In genomic region chr6:46220351-46221220, GRCh38 we compare ENCODE assay signal across 10 cellular contexts. TPM values are rescaled to one million over a fixed set of nuclear protein-coding genes. Genes with fewer than 3 reads are reported as not detected.
DNase-seq lines count a peak whose midpoint lies in the region; ATAC-seq and TF ChIP-seq lines count a peak whose summit lies in the region.
"Had no signal": no experiment of that assay in that cellular context is flagged by ENCODE, and none has a peak within 500 bp of the region (broad histone marks: within the 10 kb centered on the region; RNA-seq: fewer than 3 reads in every experiment).

No MANE protein-coding gene starts in this region.

- peak; percentile 23 for DNase-seq in T-helper 2 cell treated with Interferon-gamma antibody and Interleukin-4, amounts not matched to agents 5 μg/mL and 100 μg/mL, for 36 hours (ENCODE audit: low spot score)
- no peak for DNase-seq in T-helper 2 cell
- DNase-seq in mucosa of descending colon, result no peak
- no peak for DNase-seq in dorsolateral prefrontal cortex
- no peak for DNase-seq in mesenteric fat pad (ENCODE audit: low spot score)
- DNase-seq in substantia nigra (lab: John Stamatoyannopoulos, UW), result no peak
- DNase-seq: islet precursor cell had no signal

- H3K4me3 Mint-ChIP-seq in T-helper 2 cell treated with Interferon-gamma antibody and Interleukin-4, amounts not matched to agents 5 μg/mL and 100 μg/mL, for 36 hours, result no peak overlapping the region

- no peaks in the 10 kb centered on the region for H3K36me3 ChIP-seq in mucosa of descending colon (ENCODE audit: low read depth)

- H3K9me3 Mint-ChIP-seq in T-helper 2 cell treated with Interferon-gamma antibody and Interleukin-4, amounts not matched to agents 5 μg/mL and 100 μg/mL, for 36 hours, result no peaks in the 10 kb centered on the region

- intact Hi-C loops in mucosa of descending colon (cut with DNase I, micrococcal nuclease) (loop anchor here in 1 of 2 donors (5.0 kb wide), 1 partner anchor 192 kb away; no protein-coding TSS in a partner anchor), dorsolateral prefrontal cortex (cut with DNase I) (loop anchor here (1.0 to 5.0 kb wide), 6 partner anchors 62 to 272 kb away; partner anchors contain the start of gene RCAN2 (in 1 of the 2))

- ATAC-seq in GM21619 (IDR thresholded peaks at IDR 0.05; ENCODE audit: unreplicated experiment), result peak; percentile 66
- ATAC-seq in HG03558 (IDR thresholded peaks at IDR 0.05; ENCODE audit: extremely low read depth, unreplicated experiment), result peak; percentile 34
- peak; percentile 48 for ATAC-seq in mucosa of descending colon

- H3K4me1 Mint-ChIP-seq in T-helper 2 cell treated with Interferon-gamma antibody and Interleukin-4, amounts not matched to agents 5 μg/mL and 100 μg/mL, for 36 hours (ENCODE audit: low read depth), result no peaks in the 10 kb centered on the region

- no peak overlapping the region for H3K27ac Mint-ChIP-seq in T-helper 2 cell treated with Interferon-gamma antibody and Interleukin-4, amounts not matched to agents 5 μg/mL and 100 μg/mL, for 36 hours

- H3K36me3 Mint-ChIP-seq in T-helper 2 cell treated with Interferon-gamma antibody and Interleukin-4, amounts not matched to agents 5 μg/mL and 100 μg/mL, for 36 hours (ENCODE audit: low read depth), result no peaks in the 10 kb centered on the region

- H3K4me3 ChIP-seq in mucosa of descending colon, result no peak overlapping the region
- H3K4me3 ChIP-seq in dorsolateral prefrontal cortex, result no peak overlapping the region

- TF ChIP-seq CTCF in mucosa of descending colon (IDR thresholded peaks at IDR 0.05), result no peak
- no peak for TF ChIP-seq CTCF in dorsolateral prefrontal cortex (IDR thresholded peaks at IDR 0.05 in 54 of 56, conservative IDR thresholded peaks at IDR 0.05 in 2 of 56; ENCODE audit: low read depth in 1 of 56, partially characterized antibody in 56 of 56)

- no peaks in the 10 kb centered on the region for H3K27me3 ChIP-seq in dorsolateral prefrontal cortex

- H3K27ac ChIP-seq in dorsolateral prefrontal cortex, result peak overlapping the region in 21 of 59 donors; percentile 1 to 83 (median 26)
- H3K27ac ChIP-seq in substantia nigra (ENCODE audit: low read depth, low read length, poor library complexity, severe bottlenecking), result no peak overlapping the region
- H3K27ac ChIP-seq: HL-60 had no signal

- no peaks in the 10 kb centered on the region for H3K9me3 ChIP-seq in mucosa of descending colon

- H3K27me3 Mint-ChIP-seq in T-helper 2 cell treated with Interferon-gamma antibody and Interleukin-4, amounts not matched to agents 5 μg/mL and 100 μg/mL, for 36 hours (ENCODE audit: low read depth), result peaks cover 17% of the 10 kb centered on the region

- H3K4me1 ChIP-seq in mucosa of descending colon (ENCODE audit: low read depth), result no peaks in the 10 kb centered on the region

RNA-seq across cellular contexts. Expression of gene ENPP5, which starts 49.8 kb away (rescaled TPM):
- total RNA-seq in mucosa of descending colon, result 1 to 10 TPM; 1.5 to 4.1 (median 4.0) TPM
- total RNA-seq in dorsolateral prefrontal cortex, result 10 to 100 TPM; 13.8 to 56.1 (median 36.0) TPM
- total RNA-seq in mesenteric fat pad, result 0.67 TPM
